Comparison of ENCODE assay signal across 8 cellular contexts in genomic region chr15:90301901-90302300, GRCh38. TPM values are rescaled to one million over a fixed set of nuclear protein-coding genes. Genes with fewer than 3 reads are reported as not detected.
"Had no signal": no experiment of that assay in that cellular context is flagged by ENCODE, and none has a peak within 500 bp of the region (broad histone marks: within the 10 kb centered on the region; RNA-seq: fewer than 3 reads in every experiment).

No MANE protein-coding gene starts in this region.

- H3K4me3 ChIP-seq: transverse colon had no signal

- H3K27ac ChIP-seq: parathyroid adenoma, transverse colon, VCaP had no signal

- H3K27ac Mint-ChIP-seq: activated CD4-positive, alpha-beta memory T cell treated with anti-CD3 and anti-CD28 coated beads, Interleukin-2, amount 10 ng/mL, durations not matched to agents 7 days and 5 days; activated naive CD4-positive, alpha-beta T cell treated with anti-CD3 and anti-CD28 coated beads for 36 hours; nephron progenitor cell; stimulated activated effector memory CD8-positive, alpha-beta T cell treated with anti-CD3 and anti-CD28 coated beads, Interleukin-12 subunit alpha, Interleukin-12 subunit beta, amount 100 ng/mL, for 72 hours had no signal

- H3K4me3 Mint-ChIP-seq: activated CD4-positive, alpha-beta memory T cell treated with anti-CD3 and anti-CD28 coated beads, Interleukin-2, amount 10 ng/mL, durations not matched to agents 7 days and 5 days; activated naive CD4-positive, alpha-beta T cell treated with anti-CD3 and anti-CD28 coated beads for 36 hours; nephron progenitor cell; stimulated activated effector memory CD8-positive, alpha-beta T cell treated with anti-CD3 and anti-CD28 coated beads, Interleukin-12 subunit alpha, Interleukin-12 subunit beta, amount 100 ng/mL, for 72 hours had no signal

- H3K36me3 ChIP-seq: transverse colon had no signal

- H3K27me3 Mint-ChIP-seq: activated CD4-positive, alpha-beta memory T cell treated with anti-CD3 and anti-CD28 coated beads, Interleukin-2, amount 10 ng/mL, durations not matched to agents 7 days and 5 days had no signal

- H3K9me3 Mint-ChIP-seq: activated CD4-positive, alpha-beta memory T cell treated with anti-CD3 and anti-CD28 coated beads, Interleukin-2, amount 10 ng/mL, durations not matched to agents 7 days and 5 days; activated naive CD4-positive, alpha-beta T cell treated with anti-CD3 and anti-CD28 coated beads for 36 hours; stimulated activated effector memory CD8-positive, alpha-beta T cell treated with anti-CD3 and anti-CD28 coated beads, Interleukin-12 subunit alpha, Interleukin-12 subunit beta, amount 100 ng/mL, for 72 hours had no signal

- H3K4me1 ChIP-seq: parathyroid adenoma had no signal

- H3K9me3 ChIP-seq: transverse colon had no signal

- H3K27me3 ChIP-seq: transverse colon had no signal

- H3K36me3 Mint-ChIP-seq: stimulated activated effector memory CD8-positive, alpha-beta T cell treated with anti-CD3 and anti-CD28 coated beads, Interleukin-12 subunit alpha, Interleukin-12 subunit beta, amount 100 ng/mL, for 72 hours had no signal

RNA-seq across cellular contexts. Expression of gene TTLL13, which starts 52.5 kb away (rescaled TPM):
- total RNA-seq: esophagus mucosa had no signal
